ENCODE assay signal across 20 cellular contexts in genomic region chr9:33014665-33015014, GRCh38.
"Had no signal": no experiment of that assay in that cellular context is flagged by ENCODE, and none has a peak within 500 bp of the region (broad histone marks: within the 10 kb centered on the region; RNA-seq: fewer than 3 reads in every experiment).

No MANE protein-coding gene starts in this region.

- H2AFZ ChIP-seq: hepatocyte had no signal

- DNase-seq: activated CD4-positive, alpha-beta memory T cell treated with anti-CD3 and anti-CD28 coated beads, Interleukin-2, amount 10 ng/mL, durations not matched to agents 7 days and 5 days; activated CD4-positive, alpha-beta T cell treated with anti-CD3 and anti-CD28 coated beads, Interleukin-2, amount 10 ng/mL, durations not matched to agents 24 days and 14 days; activated effector memory CD4-positive, alpha-beta T cell treated with Interleukin-2 at 50 U/mL for 16 hours; activated naive CD4-positive, alpha-beta T cell treated with anti-CD3 and anti-CD28 coated beads for 36 hours; activated T-cell treated with anti-CD3 and anti-CD28 coated beads, Interleukin-2, amount 50 U/mL, for 72 hours; caudate nucleus; effector CD4-positive, alpha-beta T cell; foreskin fibroblast; mesenchymal stem cell; nephron progenitor cell; posterior cingulate gyrus; retina; spleen; stimulated activated CD4-positive, alpha-beta T cell treated with anti-CD3 and anti-CD28 coated beads, Interleukin-4, amount 100 ng/mL, for 1 hour; stimulated activated naive CD4-positive, alpha-beta T cell; upper lobe of right lung had no signal

- H3K79me2 ChIP-seq: hepatocyte had no signal

- H3K4me2 ChIP-seq: hepatocyte had no signal

- FAIRE-seq: endometrium had no signal

- H3K27ac ChIP-seq: hepatocyte, spleen, upper lobe of right lung had no signal

- H3K27me3 Mint-ChIP-seq: activated CD4-positive, alpha-beta memory T cell treated with anti-CD3 and anti-CD28 coated beads, Interleukin-2, amount 10 ng/mL, durations not matched to agents 7 days and 5 days; activated CD4-positive, alpha-beta T cell treated with anti-CD3 and anti-CD28 coated beads, Interleukin-2, amount 10 ng/mL, durations not matched to agents 24 days and 14 days; dendritic cell treated with granulocyte-macrophage colony-stimulating factor and Interleukin-4, amounts not matched to agents 40 ng/mL and 50 ng/mL, for 4 days had no signal

- H3K36me3 ChIP-seq: upper lobe of right lung had no signal

- H3K4me3 ChIP-seq: hepatocyte, spleen, upper lobe of right lung had no signal

- H3K4me1 Mint-ChIP-seq: activated CD4-positive, alpha-beta memory T cell treated with anti-CD3 and anti-CD28 coated beads, Interleukin-2, amount 10 ng/mL, durations not matched to agents 7 days and 5 days; activated CD4-positive, alpha-beta T cell treated with anti-CD3 and anti-CD28 coated beads, Interleukin-2, amount 10 ng/mL, durations not matched to agents 24 days and 14 days; nephron progenitor cell had no signal

- ATAC-seq: activated CD4-positive, CD25-positive, alpha-beta regulatory T cell treated with anti-CD3 and anti-CD28 coated beads, Interleukin-2, amount 50 U/mL, for 24 hours; activated T-cell treated with anti-CD3 and anti-CD28 coated beads, Interleukin-2, amount 50 U/mL, for 72 hours; upper lobe of right lung had no signal

- H3K4me3 Mint-ChIP-seq: activated CD4-positive, alpha-beta memory T cell treated with anti-CD3 and anti-CD28 coated beads, Interleukin-2, amount 10 ng/mL, durations not matched to agents 7 days and 5 days; activated CD4-positive, alpha-beta T cell treated with anti-CD3 and anti-CD28 coated beads, Interleukin-2, amount 10 ng/mL, durations not matched to agents 24 days and 14 days; activated naive CD4-positive, alpha-beta T cell treated with anti-CD3 and anti-CD28 coated beads for 36 hours; activated T-cell treated with anti-CD3 and anti-CD28 coated beads, Interleukin-2, amount 50 U/mL, for 72 hours; dendritic cell treated with granulocyte-macrophage colony-stimulating factor and Interleukin-4, amounts not matched to agents 40 ng/mL and 50 ng/mL, for 4 days; nephron progenitor cell had no signal

- H3K27me3 ChIP-seq: hepatocyte, spleen, upper lobe of right lung had no signal

- H3K9me3 ChIP-seq: spleen, upper lobe of right lung had no signal

- H3K27ac Mint-ChIP-seq: activated CD4-positive, alpha-beta memory T cell treated with anti-CD3 and anti-CD28 coated beads, Interleukin-2, amount 10 ng/mL, durations not matched to agents 7 days and 5 days; activated CD4-positive, alpha-beta T cell treated with anti-CD3 and anti-CD28 coated beads, Interleukin-2, amount 10 ng/mL, durations not matched to agents 24 days and 14 days; activated naive CD4-positive, alpha-beta T cell treated with anti-CD3 and anti-CD28 coated beads for 36 hours; activated T-cell treated with anti-CD3 and anti-CD28 coated beads, Interleukin-2, amount 50 U/mL, for 72 hours; dendritic cell treated with granulocyte-macrophage colony-stimulating factor and Interleukin-4, amounts not matched to agents 40 ng/mL and 50 ng/mL, for 4 days; nephron progenitor cell had no signal

- H3K9me3 Mint-ChIP-seq: activated CD4-positive, alpha-beta memory T cell treated with anti-CD3 and anti-CD28 coated beads, Interleukin-2, amount 10 ng/mL, durations not matched to agents 7 days and 5 days; activated CD4-positive, alpha-beta T cell treated with anti-CD3 and anti-CD28 coated beads, Interleukin-2, amount 10 ng/mL, durations not matched to agents 24 days and 14 days; activated naive CD4-positive, alpha-beta T cell treated with anti-CD3 and anti-CD28 coated beads for 36 hours; activated T-cell treated with anti-CD3 and anti-CD28 coated beads, Interleukin-2, amount 50 U/mL, for 72 hours; dendritic cell treated with granulocyte-macrophage colony-stimulating factor and Interleukin-4, amounts not matched to agents 40 ng/mL and 50 ng/mL, for 4 days; nephron progenitor cell had no signal

- H3K4me1 ChIP-seq: spleen, upper lobe of right lung had no signal
